In genomic region chr15:66783327-66784124, GRCh38 we compare ENCODE assay signal across 27 cellular contexts.
DNase-seq lines count a peak whose midpoint lies in the region; ATAC-seq and TF ChIP-seq lines count a peak whose summit lies in the region.
"Had no signal": no experiment of that assay in that cellular context is flagged by ENCODE, and none has a peak within 500 bp of the region (broad histone marks: within the 10 kb centered on the region; RNA-seq: fewer than 3 reads in every experiment).

No MANE protein-coding gene starts in this region.

- peak; percentile 6 for DNase-seq in activated effector memory CD4-positive, alpha-beta T cell treated with anti-CD3 and anti-CD28 coated beads, Interleukin-2, amount 50 U/mL, for 16 hours
- DNase-seq in activated effector memory CD4-positive, alpha-beta T cell treated with Interleukin-2 at 50 U/mL for 16 hours, result no peak
- DNase-seq in adipocyte (ENCODE audit: low read depth), result no peak
- no peak for DNase-seq in mesothelial cell of epicardium (ENCODE audit: low spot score in 2 of 2, unreplicated experiment in 2 of 2)
- DNase-seq in type B pancreatic cell (ENCODE audit: extremely low spot score, unreplicated experiment), result no peak
- DNase-seq in GM03348 (ENCODE audit: low spot score), result no peak
- DNase-seq: activated CD4-positive, alpha-beta memory T cell treated with anti-CD3 and anti-CD28 coated beads, Interleukin-2, amount 10 ng/mL, durations not matched to agents 7 days and 5 days; activated naive CD4-positive, alpha-beta T cell treated with anti-CD3 and anti-CD28 coated beads, Interleukin-2, amount 50 U/mL, for 16 hours; C1 segment of cervical spinal cord; effector CD8-positive, alpha-beta T cell; left colon; NCI-H1092; NCI-H187; NCI-H2171; NCI-H524; psoas muscle; stimulated activated CD4-positive, alpha-beta T cell treated with anti-CD3 and anti-CD28 coated beads, Interleukin-15, amount 100 ng/mL, for 24 hours; stimulated activated CD4-positive, alpha-beta T cell treated with anti-CD3 and anti-CD28 coated beads, Interleukin-4, amount 100 ng/mL, for 4 hours; transverse colon had no signal

- H3K4me3 Mint-ChIP-seq in mesothelial cell of epicardium (no peak overlapping the region), type B pancreatic cell (no peak overlapping the region)
- H3K4me3 Mint-ChIP-seq: activated CD4-positive, alpha-beta memory T cell treated with anti-CD3 and anti-CD28 coated beads, Interleukin-2, amount 10 ng/mL, durations not matched to agents 7 days and 5 days; memory B cell; T-helper 1 cell treated with Interleukin-12 subunit alpha and Interleukin-12 subunit beta and Interleukin-4 antibody, amounts not matched to agents 30 μg/mL and 1 μg/mL, for 36 hours had no signal

- TF ChIP-seq CTCF in mesothelial cell of epicardium (IDR thresholded peaks at IDR 0.05; ENCODE audit: unreplicated experiment) (no peak), type B pancreatic cell (conservative IDR thresholded peaks at IDR 0.05) (no peak)

- peaks cover 71% of the 10 kb centered on the region for H3K4me1 Mint-ChIP-seq in mesothelial cell of epicardium
- H3K4me1 Mint-ChIP-seq in type B pancreatic cell (ENCODE audit: unreplicated experiment), result peaks cover 21% of the 10 kb centered on the region
- H3K4me1 Mint-ChIP-seq: activated CD4-positive, alpha-beta memory T cell treated with anti-CD3 and anti-CD28 coated beads, Interleukin-2, amount 10 ng/mL, durations not matched to agents 7 days and 5 days; memory B cell had no signal

- H3K9me3 Mint-ChIP-seq in mesothelial cell of epicardium, result no peaks in the 10 kb centered on the region
- H3K9me3 Mint-ChIP-seq in type B pancreatic cell, result no peaks in the 10 kb centered on the region
- H3K9me3 Mint-ChIP-seq: activated CD4-positive, alpha-beta memory T cell treated with anti-CD3 and anti-CD28 coated beads, Interleukin-2, amount 10 ng/mL, durations not matched to agents 7 days and 5 days; memory B cell; T-helper 1 cell treated with Interleukin-12 subunit alpha and Interleukin-12 subunit beta and Interleukin-4 antibody, amounts not matched to agents 30 μg/mL and 1 μg/mL, for 36 hours had no signal

- no peaks in the 10 kb centered on the region for H3K9me3 ChIP-seq in adipocyte (ENCODE audit: control insufficient read depth, low read length)
- H3K9me3 ChIP-seq: psoas muscle, transverse colon had no signal

- H3K36me3 Mint-ChIP-seq in mesothelial cell of epicardium, result peaks cover 24% of the 10 kb centered on the region
- H3K36me3 Mint-ChIP-seq in type B pancreatic cell, result peaks cover 7% of the 10 kb centered on the region
- H3K36me3 Mint-ChIP-seq: memory B cell had no signal

- H3K36me3 ChIP-seq in adipocyte (ENCODE audit: control insufficient read depth, insufficient read depth, low read length, severe bottlenecking), result peaks cover 35% of the 10 kb centered on the region
- H3K36me3 ChIP-seq: transverse colon had no signal

- peak overlapping the region; percentile 8 for H3K9ac ChIP-seq in adipocyte (ENCODE audit: low read length)

- ATAC-seq in GM21360 (IDR thresholded peaks at IDR 0.05; ENCODE audit: unreplicated experiment) (no peak), HG03095 (IDR thresholded peaks at IDR 0.05; ENCODE audit: unreplicated experiment) (no peak)
- ATAC-seq: HCT116, left colon, psoas muscle, SK-N-SH treated with all-trans-retinoic acid at 6 μM for 48 hours had no signal

- H3K4me3 ChIP-seq in adipocyte (ENCODE audit: low read length), result no peak overlapping the region
- H3K4me3 ChIP-seq: coronary artery, hepatocyte, psoas muscle, transverse colon had no signal

- H3K27me3 Mint-ChIP-seq in mesothelial cell of epicardium (ENCODE audit: low read depth) (no peaks in the 10 kb centered on the region), type B pancreatic cell (no peaks in the 10 kb centered on the region)
- H3K27me3 Mint-ChIP-seq: memory B cell had no signal

- H3K27me3 ChIP-seq in adipocyte (replicated peaks; ENCODE audit: control insufficient read depth, insufficient read depth, low read length), result no peaks in the 10 kb centered on the region
- H3K27me3 ChIP-seq: hepatocyte, transverse colon had no signal

- H3K27ac Mint-ChIP-seq in mesothelial cell of epicardium (peak overlapping the region; percentile 91), type B pancreatic cell (peak overlapping the region; percentile 53)
- H3K27ac Mint-ChIP-seq: activated CD4-positive, alpha-beta memory T cell treated with anti-CD3 and anti-CD28 coated beads, Interleukin-2, amount 10 ng/mL, durations not matched to agents 7 days and 5 days; memory B cell; T-helper 1 cell treated with Interleukin-12 subunit alpha and Interleukin-12 subunit beta and Interleukin-4 antibody, amounts not matched to agents 30 μg/mL and 1 μg/mL, for 36 hours had no signal

- H3K4me1 ChIP-seq in adipocyte (ENCODE audit: control insufficient read depth, insufficient read depth, low read length), result peaks cover 40% of the 10 kb centered on the region
- H3K4me1 ChIP-seq: psoas muscle had no signal
